Comparison of ENCODE assay signal across 11 cellular contexts in genomic region chr7:128164061-128164954, GRCh38.
DNase-seq lines count a peak whose midpoint lies in the region; ATAC-seq and TF ChIP-seq lines count a peak whose summit lies in the region.
"Had no signal": no experiment of that assay in that cellular context is flagged by ENCODE, and none has a peak within 500 bp of the region (broad histone marks: within the 10 kb centered on the region; RNA-seq: fewer than 3 reads in every experiment).

No MANE protein-coding gene starts in this region.

- peak; percentile 16 for DNase-seq in activated CD4-positive, alpha-beta memory T cell treated with anti-CD3 and anti-CD28 coated beads for 36 hours
- no peak for DNase-seq in activated CD4-positive, alpha-beta memory T cell treated with anti-CD3 and anti-CD28 coated beads, Interleukin-2, amount 10 ng/mL, durations not matched to agents 7 days and 5 days
- DNase-seq in RWPE1 (ENCODE audit: low spot score) (peak; percentile 87), fibroblast of pulmonary artery (ENCODE audit: low read depth) (peak; percentile 32), renal cortical epithelial cell (ENCODE audit: low read depth) (peak; percentile 94), NOMO-1 treated with dmso at 0.1 percent for 144 hours (lab: John Stamatoyannopoulos, UW; ENCODE audit: unreplicated experiment) (no peak), NCI-H526 (lab: John Stamatoyannopoulos, UW) (no peak)
- DNase-seq: NCI-H1436, SW 1271 had no signal

- H3K27ac Mint-ChIP-seq in activated CD4-positive, alpha-beta memory T cell treated with anti-CD3 and anti-CD28 coated beads for 36 hours = no peak overlapping the region
- no peak overlapping the region for H3K27ac Mint-ChIP-seq in activated CD4-positive, alpha-beta memory T cell treated with anti-CD3 and anti-CD28 coated beads, Interleukin-2, amount 10 ng/mL, durations not matched to agents 7 days and 5 days

- peak overlapping the region; percentile 74 for H3K27ac ChIP-seq in RWPE1
- H3K27ac ChIP-seq: BLaER1 had no signal

- H3K4me3 Mint-ChIP-seq in activated CD4-positive, alpha-beta memory T cell treated with anti-CD3 and anti-CD28 coated beads for 36 hours = no peak overlapping the region
- no peak overlapping the region for H3K4me3 Mint-ChIP-seq in activated CD4-positive, alpha-beta memory T cell treated with anti-CD3 and anti-CD28 coated beads, Interleukin-2, amount 10 ng/mL, durations not matched to agents 7 days and 5 days

- peaks cover 60% of the 10 kb centered on the region for H3K27me3 Mint-ChIP-seq in activated CD4-positive, alpha-beta memory T cell treated with anti-CD3 and anti-CD28 coated beads for 36 hours
- H3K27me3 Mint-ChIP-seq in activated CD4-positive, alpha-beta memory T cell treated with anti-CD3 and anti-CD28 coated beads, Interleukin-2, amount 10 ng/mL, durations not matched to agents 7 days and 5 days = peaks cover 75% of the 10 kb centered on the region

- no peaks in the 10 kb centered on the region for H3K36me3 Mint-ChIP-seq in activated CD4-positive, alpha-beta memory T cell treated with anti-CD3 and anti-CD28 coated beads for 36 hours
- H3K36me3 Mint-ChIP-seq in activated CD4-positive, alpha-beta memory T cell treated with anti-CD3 and anti-CD28 coated beads, Interleukin-2, amount 10 ng/mL, durations not matched to agents 7 days and 5 days (ENCODE audit: low read depth) = no peaks in the 10 kb centered on the region

- intact Hi-C loops in activated CD4-positive, alpha-beta memory T cell treated with anti-CD3 and anti-CD28 coated beads for 36 hours (cut with micrococcal nuclease) = no loop called here

- H3K4me3 ChIP-seq in fibroblast of pulmonary artery (replicated peaks; ENCODE audit: low read depth, low read length) = no peak overlapping the region
- H3K4me3 ChIP-seq: BLaER1 had no signal

- H3K9me3 Mint-ChIP-seq in activated CD4-positive, alpha-beta memory T cell treated with anti-CD3 and anti-CD28 coated beads for 36 hours = no peaks in the 10 kb centered on the region
- H3K9me3 Mint-ChIP-seq in activated CD4-positive, alpha-beta memory T cell treated with anti-CD3 and anti-CD28 coated beads, Interleukin-2, amount 10 ng/mL, durations not matched to agents 7 days and 5 days = no peaks in the 10 kb centered on the region

- TF ChIP-seq CTCF in RWPE1 (conservative IDR thresholded peaks at IDR 0.05; ENCODE audit: low read depth) (no peak), fibroblast of pulmonary artery (IDR thresholded peaks at IDR 0.05; ENCODE audit: low read length, missing control alignments) (no peak)

- CTCF ChIA-PET in activated CD4-positive, alpha-beta memory T cell treated with anti-CD3 and anti-CD28 coated beads for 36 hours (lab: Charles Lee) = interaction anchor here (1.2 kb wide), 1 partner anchor 29 kb away, joined by 5 read pairs; no protein-coding TSS in a partner anchor
- CTCF ChIA-PET in activated CD4-positive, alpha-beta memory T cell treated with anti-CD3 and anti-CD28 coated beads, Interleukin-2, amount 10 ng/mL, durations not matched to agents 7 days and 5 days (lab: Charles Lee) = interaction anchor here (2.1 kb wide), 1 partner anchor 28 kb away, joined by 7 read pairs; no protein-coding TSS in a partner anchor
- CTCF ChIA-PET in RWPE1 (lab: Yijun Ruan, JAX) = interaction anchor here (1.2 kb wide), 1 partner anchor 45 kb away, joined by 7 read pairs; no protein-coding TSS in a partner anchor

- POLR2A ChIA-PET in activated CD4-positive, alpha-beta memory T cell treated with anti-CD3 and anti-CD28 coated beads for 36 hours (lab: Charles Lee) = no interaction called here
- POLR2A ChIA-PET in activated CD4-positive, alpha-beta memory T cell treated with anti-CD3 and anti-CD28 coated beads, Interleukin-2, amount 10 ng/mL, durations not matched to agents 7 days and 5 days (lab: Charles Lee) = no interaction called here
- POLR2A ChIA-PET in RWPE1 (lab: Yijun Ruan, JAX; ENCODE audit: low non-redundant PET) = no interaction called here

- no peak for ATAC-seq in GM18498 (IDR thresholded peaks at IDR 0.05; ENCODE audit: unreplicated experiment)

- H3K4me1 Mint-ChIP-seq in activated CD4-positive, alpha-beta memory T cell treated with anti-CD3 and anti-CD28 coated beads for 36 hours (ENCODE audit: low read depth) = peaks cover 13% of the 10 kb centered on the region
- peaks cover 14% of the 10 kb centered on the region for H3K4me1 Mint-ChIP-seq in activated CD4-positive, alpha-beta memory T cell treated with anti-CD3 and anti-CD28 coated beads, Interleukin-2, amount 10 ng/mL, durations not matched to agents 7 days and 5 days

Comparison
In these comparisons a context has a peak if more than half of its experiments do, and no peak if none do; other contexts are left out.
1. DNase-seq: peak in activated CD4-positive, alpha-beta memory T cell treated with anti-CD3 and anti-CD28 coated beads for 36 hours (single experiment), RWPE1 (single experiment), fibroblast of pulmonary artery (single experiment) and renal cortical epithelial cell (single experiment); none in activated CD4-positive, alpha-beta memory T cell treated with anti-CD3 and anti-CD28 coated beads, Interleukin-2, amount 10 ng/mL, durations not matched to agents 7 days and 5 days (single experiment), NOMO-1 treated with dmso at 0.1 percent for 144 hours (single experiment) and NCI-H526 (0 of 2).